Comparison of ENCODE assay signal across 12 cellular contexts in genomic region chr3:71478568-71478967, GRCh38.
DNase-seq lines count a peak whose midpoint lies in the region; ATAC-seq, FAIRE-seq and TF ChIP-seq lines count a peak whose summit lies in the region.
"Had no signal": no experiment of that assay in that cellular context is flagged by ENCODE, and none has a peak within 500 bp of the region (broad histone marks: within the 10 kb centered on the region; RNA-seq: fewer than 3 reads in every experiment).

No MANE protein-coding gene starts in this region.

- FAIRE-seq in K562 (lab: Jason Lieb, UNC) (no peak), pancreas (lab: Jason Lieb, UNC) (no peak)
- FAIRE-seq: islet of Langerhans, TTC549 had no signal

- TF ChIP-seq CTCF in K562 (IDR thresholded peaks at IDR 0.05 in 2 of 3, conservative IDR thresholded peaks at IDR 0.05 in 1 of 3; ENCODE audit: insufficient read depth in 2 of 3, low read depth in 1 of 3, low read length in 3 of 3), result no peak
- no peak for TF ChIP-seq CTCF in pancreas (IDR thresholded peaks at IDR 0.05)
- TF ChIP-seq CTCF in endothelial cell (IDR thresholded peaks at IDR 0.05; ENCODE audit: unreplicated experiment), result no peak
- TF ChIP-seq CTCF in RWPE1 (conservative IDR thresholded peaks at IDR 0.05; ENCODE audit: low read depth), result no peak

- H3K4me3 Mint-ChIP-seq in CD4-positive, alpha-beta memory T cell, result peak overlapping the region in 5 of 8 donors; percentile 21 to 75 (median 49)
- no peak overlapping the region for H3K4me3 Mint-ChIP-seq in activated CD4-positive, alpha-beta T cell treated with anti-CD3 and anti-CD28 coated beads, Interleukin-2, amount 10 ng/mL, durations not matched to agents 24 days and 14 days
- H3K4me3 Mint-ChIP-seq in endothelial cell (ENCODE audit: unreplicated experiment), result no peak overlapping the region

- H4K20me1 ChIP-seq in K562 (replicated peaks; ENCODE audit: control insufficient read depth, insufficient read depth, low read length), result no peaks in the 10 kb centered on the region

- intact Hi-C loops in CD4-positive, alpha-beta memory T cell (cut with micrococcal nuclease), result no loop called here
- intact Hi-C loops in activated CD4-positive, alpha-beta T cell treated with anti-CD3 and anti-CD28 coated beads, Interleukin-2, amount 10 ng/mL, durations not matched to agents 24 days and 14 days (cut with micrococcal nuclease), result loop anchor here (2.0 kb wide), 2 partner anchors 14 to 18 kb away; no protein-coding TSS in a partner anchor
- intact Hi-C loops in K562 (cut with micrococcal nuclease), result no loop called here
- intact Hi-C loops in pancreas (cut with DNase I), result no loop called here

- in situ Hi-C loops in K562 (cut with MboI), result no loop called here

- H3K4me3 ChIP-seq in CD4-positive, alpha-beta memory T cell (ENCODE audit: low read length in 2 of 2), result no peak overlapping the region
- H3K4me3 ChIP-seq in K562, result no peak overlapping the region
- H3K4me3 ChIP-seq in pancreas, result no peak overlapping the region
- H3K4me3 ChIP-seq: psoas muscle had no signal

- no peak overlapping the region for H3K9ac ChIP-seq in K562 (ENCODE audit: insufficient read depth in 1 of 2, low read depth in 2 of 2, low read length in 2 of 2)

- ATAC-seq in K562 (no peak), HG02938 (IDR thresholded peaks at IDR 0.05; ENCODE audit: unreplicated experiment) (no peak), pancreas (no peak)

- H3K36me3 Mint-ChIP-seq in CD4-positive, alpha-beta memory T cell, result peaks cover 43 to 54% of the 10 kb centered on the region in 2 donors
- H3K36me3 Mint-ChIP-seq in activated CD4-positive, alpha-beta T cell treated with anti-CD3 and anti-CD28 coated beads, Interleukin-2, amount 10 ng/mL, durations not matched to agents 24 days and 14 days (ENCODE audit: low read depth), result peaks cover 22% of the 10 kb centered on the region
- H3K36me3 Mint-ChIP-seq in endothelial cell (ENCODE audit: low read depth, unreplicated experiment), result peaks cover 6% of the 10 kb centered on the region

- no peaks in the 10 kb centered on the region for H3K27me3 Mint-ChIP-seq in CD4-positive, alpha-beta memory T cell
- no peaks in the 10 kb centered on the region for H3K27me3 Mint-ChIP-seq in activated CD4-positive, alpha-beta T cell treated with anti-CD3 and anti-CD28 coated beads, Interleukin-2, amount 10 ng/mL, durations not matched to agents 24 days and 14 days
- H3K27me3 Mint-ChIP-seq in endothelial cell (ENCODE audit: unreplicated experiment), result peaks cover 3% of the 10 kb centered on the region

- CTCF ChIA-PET in CD4-positive, alpha-beta memory T cell (lab: Charles Lee; ENCODE audit: partially characterized antibody), result no interaction called here
- CTCF ChIA-PET in K562 (lab: Yijun Ruan, JAX; ENCODE audit: low intra/inter-chr PET ratio) (no interaction called here), RWPE1 (lab: Yijun Ruan, JAX) (no interaction called here)

- no peaks in the 10 kb centered on the region for H3K27me3 ChIP-seq in CD4-positive, alpha-beta memory T cell (ENCODE audit: insufficient read depth, low read length)
- no peaks in the 10 kb centered on the region for H3K27me3 ChIP-seq in K562 (ENCODE audit: control insufficient read depth in 2 of 2, insufficient read depth in 2 of 2, low read length in 2 of 2)
- H3K27me3 ChIP-seq in pancreas, result no peaks in the 10 kb centered on the region

- H3K4me1 Mint-ChIP-seq in CD4-positive, alpha-beta memory T cell, result peaks cover 52 to 85% (median 65%) of the 10 kb centered on the region in 4 donors
- peaks cover 22% of the 10 kb centered on the region for H3K4me1 Mint-ChIP-seq in activated CD4-positive, alpha-beta T cell treated with anti-CD3 and anti-CD28 coated beads, Interleukin-2, amount 10 ng/mL, durations not matched to agents 24 days and 14 days
- H3K4me1 Mint-ChIP-seq in endothelial cell (ENCODE audit: unreplicated experiment), result no peaks in the 10 kb centered on the region

- H3K4me2 ChIP-seq in K562 (ENCODE audit: insufficient read depth, low read length), result no peak overlapping the region

- POLR2A ChIA-PET in CD4-positive, alpha-beta memory T cell (lab: Charles Lee; ENCODE audit: partially characterized antibody), result interaction anchor here (1.4 kb wide), 1 partner anchor 24 kb away, joined by 6 read pairs; no protein-coding TSS in a partner anchor
- POLR2A ChIA-PET in K562 (lab: Yijun Ruan, JAX), result no interaction called here
- POLR2A ChIA-PET in RWPE1 (lab: Yijun Ruan, JAX; ENCODE audit: low non-redundant PET), result no interaction called here

- BruUV-seq in K562 (replicated peaks; lab: Mats Ljungman, UMichigan), result no TSS peak

- peaks cover 4% of the 10 kb centered on the region for H3K36me3 ChIP-seq in CD4-positive, alpha-beta memory T cell (ENCODE audit: insufficient read depth, low read length)
- H3K36me3 ChIP-seq in K562 (ENCODE audit: control insufficient read depth, insufficient read depth, low read length) (no peaks in the 10 kb centered on the region), pancreas (no peaks in the 10 kb centered on the region)

- peak overlapping the region; percentile 17 to 92 (median 81) for H3K27ac Mint-ChIP-seq in CD4-positive, alpha-beta memory T cell
- peak overlapping the region; percentile 82 for H3K27ac Mint-ChIP-seq in activated CD4-positive, alpha-beta T cell treated with anti-CD3 and anti-CD28 coated beads, Interleukin-2, amount 10 ng/mL, durations not matched to agents 24 days and 14 days
- no peak overlapping the region for H3K27ac Mint-ChIP-seq in endothelial cell (ENCODE audit: unreplicated experiment)

- 71% methylated on average over 2 of the region's 2 CpGs for WGBS in K562 (ENCODE audit: insufficient coverage, low coverage, missing lambda C conversion rate)
- 88 to 97% methylated on average over 2 of the region's 2 CpGs for WGBS in pancreas, 2 donors

- peak in 4 of 5 donors; percentile 23 to 83 (median 51) for DNase-seq in CD4-positive, alpha-beta memory T cell
- peak; percentile 78 for DNase-seq in activated CD4-positive, alpha-beta T cell treated with anti-CD3 and anti-CD28 coated beads, Interleukin-2, amount 10 ng/mL, durations not matched to agents 24 days and 14 days
- no peak for DNase-seq in K562 (ENCODE audit: extremely low read depth in 1 of 4, low spot score in 3 of 4)
- peak; percentile 70 to 72 for DNase-seq in stimulated activated CD4-positive, alpha-beta T cell treated with anti-CD3 and anti-CD28 coated beads, Interleukin-15, amount 100 ng/mL, for 48 hours (ENCODE audit: low read depth in 2 of 2)
- no peak for DNase-seq in pancreas
- no peak for DNase-seq in endothelial cell (ENCODE audit: low spot score)
- no peak for DNase-seq in RWPE1 (ENCODE audit: low spot score)
- DNase-seq: NCI-H446 treated with DMSO at 0.1 percent for 48 hours, psoas muscle had no signal

- H3K9me3 ChIP-seq in CD4-positive, alpha-beta memory T cell (ENCODE audit: control insufficient read depth in 1 of 2, low read length in 2 of 2), result no peaks in the 10 kb centered on the region
- H3K9me3 ChIP-seq in K562 (replicated peaks; ENCODE audit: control insufficient read depth, insufficient read depth, low read depth, low read length), result no peaks in the 10 kb centered on the region
- H3K9me3 ChIP-seq in pancreas, result no peaks in the 10 kb centered on the region

- peaks cover 58% of the 10 kb centered on the region for H3K4me1 ChIP-seq in CD4-positive, alpha-beta memory T cell (ENCODE audit: insufficient read depth, low read length)
- H3K4me1 ChIP-seq in K562 (replicated peaks in 1 of 2; ENCODE audit: control insufficient read depth in 2 of 2, insufficient read depth in 2 of 2, low read length in 2 of 2), result no peaks in the 10 kb centered on the region
- H3K4me1 ChIP-seq in pancreas, result no peaks in the 10 kb centered on the region
- H3K4me1 ChIP-seq: psoas muscle had no signal

- H2AFZ ChIP-seq in K562 (ENCODE audit: low read depth, low read length), result no peak overlapping the region

- H3K9me3 Mint-ChIP-seq in CD4-positive, alpha-beta memory T cell, result peaks cover 0 to 2% (median 0%) of the 10 kb centered on the region in 8 donors
- peaks cover 11% of the 10 kb centered on the region for H3K9me3 Mint-ChIP-seq in activated CD4-positive, alpha-beta T cell treated with anti-CD3 and anti-CD28 coated beads, Interleukin-2, amount 10 ng/mL, durations not matched to agents 24 days and 14 days
- peaks cover 6% of the 10 kb centered on the region for H3K9me3 Mint-ChIP-seq in endothelial cell (ENCODE audit: unreplicated experiment)

- H3K79me2 ChIP-seq in K562 (ENCODE audit: control insufficient read depth, insufficient read depth, low read length), result no peaks in the 10 kb centered on the region

- TF ChIP-seq EP300 in K562 (IDR thresholded peaks at IDR 0.05; ENCODE audit: low read length), result no peak

- TF ChIP-seq POLR2A in K562 (conservative IDR thresholded peaks at IDR 0.05), result no peak

- TF ChIP-seq RAD21 in K562 (CRISPR knock-in tag; conservative IDR thresholded peaks at IDR 0.05 in 1 of 2, IDR thresholded peaks at IDR 0.05 in 1 of 2), result no peak

- no peaks in the 10 kb centered on the region for H3K9me1 ChIP-seq in K562 (ENCODE audit: control insufficient read depth, insufficient read depth, low read length)

- no peak overlapping the region for H3K27ac ChIP-seq in CD4-positive, alpha-beta memory T cell (ENCODE audit: low read depth, low read length)
- no peak overlapping the region for H3K27ac ChIP-seq in K562 (ENCODE audit: extremely low read depth, low read depth, low read length)
- H3K27ac ChIP-seq in pancreas, result no peak overlapping the region
- H3K27ac ChIP-seq in RWPE1, result no peak overlapping the region
- H3K27ac ChIP-seq: psoas muscle had no signal

TF ChIP-seq in K562, 482 proteins besides CTCF, POLR2A, EP300 and RAD21:
- TF ChIP-seq ZBTB5 (IDR thresholded peaks at IDR 0.05) (no peak), RFX1 (IDR thresholded peaks at IDR 0.05) (peak; percentile 38; the same call in 1 of the 2 replicates), ZNF3 (CRISPR knock-in tag; IDR thresholded peaks at IDR 0.05) (no peak)

Comparison
In these comparisons a context has a peak if more than half of its experiments do, and no peak if none do; other contexts are left out.
1. DNase-seq: peak in CD4-positive, alpha-beta memory T cell (4 of 5), activated CD4-positive, alpha-beta T cell treated with anti-CD3 and anti-CD28 coated beads, Interleukin-2, amount 10 ng/mL, durations not matched to agents 24 days and 14 days (single experiment) and stimulated activated CD4-positive, alpha-beta T cell treated with anti-CD3 and anti-CD28 coated beads, Interleukin-15, amount 100 ng/mL, for 48 hours (2 of 2); none in K562 (0 of 4), pancreas (0 of 6), endothelial cell (single experiment) and RWPE1 (single experiment).
2. H3K4me3 Mint-ChIP-seq: peak in CD4-positive, alpha-beta memory T cell (5 of 8); none in activated CD4-positive, alpha-beta T cell treated with anti-CD3 and anti-CD28 coated beads, Interleukin-2, amount 10 ng/mL, durations not matched to agents 24 days and 14 days (single experiment) and endothelial cell (single experiment).